26 cellular contexts compared by ENCODE assay signal in the genomic region with DNA sequence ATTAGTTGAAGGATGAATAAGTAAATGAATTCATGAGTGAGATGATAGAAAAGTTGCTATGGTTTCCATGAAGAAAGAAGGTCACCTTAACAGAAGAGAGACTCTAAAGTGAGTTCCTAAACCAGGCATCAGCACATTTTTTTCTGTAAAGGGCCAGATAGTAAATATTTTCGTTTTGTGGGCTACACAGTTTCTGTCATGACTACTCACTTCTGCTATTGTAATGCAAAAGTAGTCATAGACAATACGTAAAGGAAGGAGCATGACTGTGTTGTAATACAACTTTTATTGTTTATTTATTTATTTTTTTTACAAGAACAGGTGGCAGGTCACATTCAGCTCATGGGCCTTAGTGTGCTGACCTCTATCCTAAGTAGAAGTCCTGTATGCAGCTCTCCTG.
DNase-seq lines count a peak whose midpoint lies in the region; ATAC-seq, FAIRE-seq and TF ChIP-seq lines count a peak whose summit lies in the region.
"Had no signal": no experiment of that assay in that cellular context is flagged by ENCODE, and none has a peak within 500 bp of the region (broad histone marks: within the 10 kb centered on the region; RNA-seq: fewer than 3 reads in every experiment).

No MANE protein-coding gene starts in this region.

- H3K4me2 ChIP-seq in neural progenitor cell: no peak overlapping the region
- H3K4me2 ChIP-seq: SK-N-SH had no signal

- no peaks in the 10 kb centered on the region for H3K9me3 ChIP-seq in small intestine (ENCODE audit: control insufficient read depth, low read depth)
- no peaks in the 10 kb centered on the region for H3K9me3 ChIP-seq in neural progenitor cell (ENCODE audit: low read depth)
- H3K9me3 ChIP-seq: body of pancreas, esophagus squamous epithelium, SK-N-SH, spleen, thyroid gland had no signal

- peaks cover 4% of the 10 kb centered on the region for H3K27me3 Mint-ChIP-seq in neural progenitor cell (ENCODE audit: insufficient read depth, low read depth)
- H3K27me3 Mint-ChIP-seq: activated naive CD8-positive, alpha-beta T cell treated with anti-CD3 and anti-CD28 coated beads, Interleukin-2, amount 10 ng/mL, durations not matched to agents 7 days and 5 days had no signal

- no peak for FAIRE-seq in small intestine (lab: Jason Lieb, UNC)
- FAIRE-seq: D721Med had no signal

- no peaks in the 10 kb centered on the region for H3K79me2 ChIP-seq in neural progenitor cell (ENCODE audit: low read depth)

- no peaks in the 10 kb centered on the region for H3K9me3 Mint-ChIP-seq in neural progenitor cell
- H3K9me3 Mint-ChIP-seq: activated naive CD8-positive, alpha-beta T cell treated with anti-CD3 and anti-CD28 coated beads, Interleukin-2, amount 10 ng/mL, durations not matched to agents 7 days and 5 days had no signal

- H3K27ac ChIP-seq in small intestine (ENCODE audit: low read depth in 1 of 2, low read length in 1 of 2) (no peak overlapping the region), neural progenitor cell (no peak overlapping the region)
- H3K27ac ChIP-seq: body of pancreas, esophagus squamous epithelium, RWPE1, spleen, thyroid gland, VCaP had no signal

- H3F3A ChIP-seq in neural progenitor cell (ENCODE audit: low read depth): no peaks in the 10 kb centered on the region

- no peaks in the 10 kb centered on the region for H4K20me1 ChIP-seq in neural progenitor cell (ENCODE audit: low read depth)

- TF ChIP-seq CTCF in neural progenitor cell (IDR thresholded peaks at IDR 0.05): no peak

- H3K36me3 Mint-ChIP-seq in neural progenitor cell: no peaks in the 10 kb centered on the region
- H3K36me3 Mint-ChIP-seq: activated naive CD8-positive, alpha-beta T cell treated with anti-CD3 and anti-CD28 coated beads, Interleukin-2, amount 10 ng/mL, durations not matched to agents 7 days and 5 days; IgD-negative memory B cell had no signal

- no peak overlapping the region for H3K4me3 ChIP-seq in small intestine (ENCODE audit: low read depth in 1 of 2, low read length in 2 of 2)
- H3K4me3 ChIP-seq in neural progenitor cell: no peak overlapping the region
- H3K4me3 ChIP-seq: body of pancreas, esophagus squamous epithelium, spleen, thyroid gland had no signal

- H3K36me3 ChIP-seq in small intestine (ENCODE audit: control insufficient read depth in 2 of 2, insufficient read depth in 2 of 2, low read length in 2 of 2) (no peaks in the 10 kb centered on the region), neural progenitor cell (no peaks in the 10 kb centered on the region)
- H3K36me3 ChIP-seq: esophagus squamous epithelium, spleen, thyroid gland had no signal

- no peak overlapping the region for H3K9ac ChIP-seq in neural progenitor cell
- H3K9ac ChIP-seq: SK-N-SH had no signal

- ATAC-seq in GM19452 (IDR thresholded peaks at IDR 0.05; ENCODE audit: unreplicated experiment) (peak; percentile 49), GM21737 (IDR thresholded peaks at IDR 0.05; ENCODE audit: unreplicated experiment) (peak; percentile 64), HG03354 (IDR thresholded peaks at IDR 0.05; ENCODE audit: poor library complexity, severe bottlenecking, unreplicated experiment) (peak; percentile 75)
- ATAC-seq: body of pancreas; HCT116; stimulated activated naive CD8-positive, alpha-beta T cell treated with anti-CD3 and anti-CD28 coated beads, Interleukin-15, Interleukin-2, amounts not matched to agents 100 U/mL and 50 U/mL, for 24 hours had no signal

- H3K4me1 ChIP-seq in small intestine (ENCODE audit: control insufficient read depth in 2 of 2, insufficient read depth in 1 of 2, low read depth in 1 of 2, low read length in 1 of 2): no peaks in the 10 kb centered on the region
- peaks cover 4% of the 10 kb centered on the region for H3K4me1 ChIP-seq in neural progenitor cell
- H3K4me1 ChIP-seq: body of pancreas, spleen, thyroid gland had no signal

- H3K4me1 Mint-ChIP-seq in neural progenitor cell: peaks cover under 1% of the 10 kb centered on the region
- H3K4me1 Mint-ChIP-seq: activated naive CD8-positive, alpha-beta T cell treated with anti-CD3 and anti-CD28 coated beads, Interleukin-2, amount 10 ng/mL, durations not matched to agents 7 days and 5 days; IgD-negative memory B cell had no signal

- H2AFZ ChIP-seq in neural progenitor cell (replicated peaks): no peak overlapping the region

- no peaks in the 10 kb centered on the region for H3K27me3 ChIP-seq in small intestine (ENCODE audit: control insufficient read depth in 2 of 2, insufficient read depth in 2 of 2, low read length in 2 of 2)
- no peaks in the 10 kb centered on the region for H3K27me3 ChIP-seq in neural progenitor cell
- H3K27me3 ChIP-seq: body of pancreas, esophagus squamous epithelium, thyroid gland had no signal

- H3K27ac Mint-ChIP-seq in neural progenitor cell: no peak overlapping the region
- H3K27ac Mint-ChIP-seq: activated naive CD8-positive, alpha-beta T cell treated with anti-CD3 and anti-CD28 coated beads, Interleukin-2, amount 10 ng/mL, durations not matched to agents 7 days and 5 days; IgD-negative memory B cell had no signal

- WGBS in small intestine, 3 donors: 51 to 60% (median 53%) methylated on average over 2 of the region's 2 CpGs

- DNase-seq in kidney tubule cell (ENCODE audit: low spot score): peak; percentile 4
- DNase-seq in erythroblast (lab: John Stamatoyannopoulos, UW): no peak
- no peak for DNase-seq in small intestine
- DNase-seq in hippocampal formation (lab: John Stamatoyannopoulos, UW): no peak
- DNase-seq in neural progenitor cell (ENCODE audit: low spot score): no peak
- DNase-seq: activated CD4-positive, alpha-beta T cell treated with anti-CD3 and anti-CD28 coated beads, Interleukin-2, amount 50 U/mL, for 4 hours; activated CD8-positive, alpha-beta memory T cell treated with anti-CD3 and anti-CD28 coated beads, Interleukin-2, amount 50 U/mL, for 48 hours; activated naive CD8-positive, alpha-beta T cell treated with anti-CD3 and anti-CD28 coated beads, Interleukin-2, amount 10 ng/mL, durations not matched to agents 7 days and 5 days; effector CD8-positive, alpha-beta T cell; esophagus squamous epithelium; NCI-H146; NCI-H526 treated with DMSO at 0.1 percent for 48 hours; SK-N-SH; spleen; stimulated activated CD4-positive, alpha-beta T cell treated with anti-CD3 and anti-CD28 coated beads, Interleukin-4, amount 100 ng/mL, for 24 hours; stimulated activated naive CD8-positive, alpha-beta T cell treated with anti-CD3 and anti-CD28 coated beads, Interleukin-15, Interleukin-2, amounts not matched to agents 100 U/mL and 50 U/mL, for 24 hours; thyroid gland had no signal

- no peak overlapping the region for H3K4me3 Mint-ChIP-seq in neural progenitor cell
- H3K4me3 Mint-ChIP-seq: activated naive CD8-positive, alpha-beta T cell treated with anti-CD3 and anti-CD28 coated beads, Interleukin-2, amount 10 ng/mL, durations not matched to agents 7 days and 5 days; IgD-negative memory B cell had no signal

- no peak for TF ChIP-seq POLR2A in erythroblast (IDR thresholded peaks at IDR 0.05; ENCODE audit: low read length)
